8 cellular contexts compared by ENCODE assay signal in genomic region chr2:43636616-43637015, GRCh38. TPM values are rescaled to one million over a fixed set of nuclear protein-coding genes. Genes with fewer than 3 reads are reported as not detected.
A peak's percentile ranks its signal among the peaks of the same experiment; 100 is the strongest.
DNase-seq lines count a peak whose midpoint lies in the region; ATAC-seq and TF ChIP-seq lines count a peak whose summit lies in the region.

No MANE protein-coding gene starts in this region.

- intact Hi-C loops in CD4-positive, alpha-beta T cell (cut with DNase I, micrococcal nuclease): no loop called here
- intact Hi-C loops in MCF 10A (cut with micrococcal nuclease): no loop called here

- peak in 5 of 10 experiments; percentile 5 to 19 (median 11) for DNase-seq in CD4-positive, alpha-beta T cell
- DNase-seq in MCF 10A (ENCODE audit: unreplicated experiment) (no peak), midbrain (lab: John Stamatoyannopoulos, UW) (no peak), dermis blood vessel endothelial cell (no peak), NCI-H2171 (lab: John Stamatoyannopoulos, UW) (no peak)

- no peaks in the 10 kb centered on the region for H3K36me3 ChIP-seq in KOPT-K1 (ENCODE audit: insufficient read depth, low read length)
- H3K36me3 ChIP-seq in muscle layer of colon (ENCODE audit: insufficient read depth, low read length): no peaks in the 10 kb centered on the region

- peak; percentile 58 for ATAC-seq in CD4-positive, alpha-beta T cell (ENCODE audit: poor library complexity)
- no peak for ATAC-seq in HG03097 (IDR thresholded peaks at IDR 0.05; ENCODE audit: low FRiP score, unreplicated experiment)

- peaks cover 11% of the 10 kb centered on the region for H3K4me1 Mint-ChIP-seq in CD4-positive, alpha-beta T cell (ENCODE audit: low read depth)
- H3K4me1 Mint-ChIP-seq in MCF 10A (ENCODE audit: insufficient read depth, unreplicated experiment): peaks cover 26% of the 10 kb centered on the region

- no peak overlapping the region for H3K27ac ChIP-seq in CD4-positive, alpha-beta T cell (ENCODE audit: low read depth, low read length)
- H3K27ac ChIP-seq in KOPT-K1 (ENCODE audit: low read depth, low read length, poor library complexity, severe bottlenecking) (peak overlapping the region; percentile 8), muscle layer of colon (ENCODE audit: low read depth, low read length) (peak overlapping the region; percentile 74)

- H3K9ac ChIP-seq in muscle layer of colon (ENCODE audit: low read length): no peak overlapping the region

- H3K4me1 ChIP-seq in muscle layer of colon (ENCODE audit: insufficient read depth, low read length): peaks cover 4% of the 10 kb centered on the region

- TF ChIP-seq CTCF in CD4-positive, alpha-beta T cell (IDR thresholded peaks at IDR 0.05): no peak
- TF ChIP-seq CTCF in MCF 10A (IDR thresholded peaks at IDR 0.05; ENCODE audit: unreplicated experiment): no peak

- peaks cover 7% of the 10 kb centered on the region for H3K9me3 ChIP-seq in CD4-positive, alpha-beta T cell (ENCODE audit: control insufficient read depth, low read length)
- H3K9me3 ChIP-seq in KOPT-K1 (ENCODE audit: insufficient read depth, low read length, poor library complexity, severe bottlenecking) (peaks cover 11% of the 10 kb centered on the region), muscle layer of colon (ENCODE audit: low read length) (no peaks in the 10 kb centered on the region)

- H3K27ac Mint-ChIP-seq in CD4-positive, alpha-beta T cell: peak overlapping the region; percentile 6
- H3K27ac Mint-ChIP-seq in MCF 10A (ENCODE audit: low read depth, unreplicated experiment): no peak overlapping the region

- POLR2A ChIA-PET in CD4-positive, alpha-beta T cell (lab: Charles Lee): interaction anchor here (0.8 to 2.1 kb wide), 5 partner anchors 16 to 826 kb away, joined by 3 to 9 read pairs (median 4); partner anchors contain the start of genes DYNC2LI1 and THADA
- POLR2A ChIA-PET in MCF 10A (lab: Yijun Ruan, JAX): interaction anchor here (0.7 to 1.6 kb wide), 5 partner anchors 11 to 359 kb away, joined by 3 to 8 read pairs (median 3); partner anchors contain the start of genes DYNC2LI1 and LRPPRC

- peaks cover 19% of the 10 kb centered on the region for H3K27me3 ChIP-seq in CD4-positive, alpha-beta T cell (ENCODE audit: control insufficient read depth, insufficient read depth, low read length)
- H3K27me3 ChIP-seq in muscle layer of colon (ENCODE audit: control insufficient read depth in 1 of 2, insufficient read depth in 2 of 2, low read length in 2 of 2): peaks cover 5 to 6% of the 10 kb centered on the region in 2 donors

- peak overlapping the region; percentile 87 to 97 for H3K4me3 ChIP-seq in muscle layer of colon (ENCODE audit: low read depth in 1 of 2, low read length in 2 of 2)

- CTCF ChIA-PET in CD4-positive, alpha-beta T cell (lab: Charles Lee): interaction anchor here (0.6 to 1.3 kb wide), 3 partner anchors 11 to 264 kb away, joined by 3 read pairs; no protein-coding TSS in a partner anchor
- CTCF ChIA-PET in MCF 10A (lab: Yijun Ruan, JAX): interaction anchor here (0.6 to 0.7 kb wide), 4 partner anchors 85 to 435 kb away, joined by 3 read pairs; no protein-coding TSS in a partner anchor

- peaks cover 2% of the 10 kb centered on the region for H3K9me3 Mint-ChIP-seq in CD4-positive, alpha-beta T cell
- no peaks in the 10 kb centered on the region for H3K9me3 Mint-ChIP-seq in MCF 10A (ENCODE audit: unreplicated experiment)

- H3K27me3 Mint-ChIP-seq in CD4-positive, alpha-beta T cell: peaks cover 48% of the 10 kb centered on the region
- H3K27me3 Mint-ChIP-seq in MCF 10A (ENCODE audit: insufficient read depth, unreplicated experiment): peaks cover 28% of the 10 kb centered on the region

- H3K4me3 Mint-ChIP-seq in CD4-positive, alpha-beta T cell: peak overlapping the region; percentile 92
- H3K4me3 Mint-ChIP-seq in MCF 10A (ENCODE audit: unreplicated experiment): peak overlapping the region; percentile 82

- no TSS peak for BruUV-seq in MCF 10A (replicated peaks; lab: Mats Ljungman, UMichigan)

- H3K36me3 Mint-ChIP-seq in CD4-positive, alpha-beta T cell (ENCODE audit: low read depth): peaks cover 3% of the 10 kb centered on the region
- no peaks in the 10 kb centered on the region for H3K36me3 Mint-ChIP-seq in MCF 10A (ENCODE audit: insufficient read depth, unreplicated experiment)

RNA-seq across cellular contexts. Expression of gene PLEKHH2, which starts 0.4 kb away (rescaled TPM):
- total RNA-seq in CD4-positive, alpha-beta T cell: 1 to 10 TPM; 1.6 to 2.7 TPM
- total RNA-seq in MCF 10A (2022): 0.93 and 1.2 TPM in 2 replicates
- 0.14 and 1.5 TPM in 2 replicates for total RNA-seq in dermis blood vessel endothelial cell

RNA-seq across cellular contexts. Expression of gene C1GALT1C1L, which starts 39.6 kb away (rescaled TPM):
- not detected for total RNA-seq in CD4-positive, alpha-beta T cell
- total RNA-seq in MCF 10A (2022): 0.27 TPM in 1 of 2 replicates, not detected in the other
- total RNA-seq in dermis blood vessel endothelial cell: 0.17 and 0.37 TPM in 2 replicates

RNA-seq across cellular contexts. Expression of gene THADA, which starts 40.8 kb away (rescaled TPM):
- total RNA-seq in CD4-positive, alpha-beta T cell: 10 to 100 TPM; 29.3 to 32.9 TPM
- 42.3 and 49.8 TPM in 2 replicates for total RNA-seq in MCF 10A (2022)
- 25.0 and 26.9 TPM in 2 replicates for total RNA-seq in dermis blood vessel endothelial cell
